1 cellular context compared by ENCODE assay signal in the genomic region with DNA sequence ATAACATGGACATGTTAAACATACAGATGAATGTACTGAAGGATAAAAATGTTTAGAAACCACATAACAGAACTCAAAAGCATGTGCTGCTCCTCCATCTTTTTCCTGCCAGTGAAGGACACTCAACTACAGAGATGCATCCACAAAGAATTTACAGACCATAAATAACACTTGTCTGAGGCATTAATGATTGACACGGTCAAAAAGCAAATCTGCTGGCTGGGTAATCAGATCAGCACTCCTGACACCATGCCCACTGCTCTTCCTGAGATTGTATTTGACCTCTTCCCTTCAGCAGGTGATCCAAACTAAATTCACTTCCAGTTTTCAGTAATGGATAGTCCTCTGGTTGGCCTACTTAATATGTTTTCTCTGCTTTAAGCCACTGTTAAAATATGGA.
TF ChIP-seq lines count a peak whose summit lies in the region.

No MANE protein-coding gene starts in this region.

TF ChIP-seq in K562, 482 proteins besides CTCF, POLR2A, EP300 and RAD21:
- TF ChIP-seq ZNF764 (CRISPR knock-in tag; IDR thresholded peaks at IDR 0.05; ENCODE audit: low read depth) (no peak), NR2C1 (IDR thresholded peaks at IDR 0.05) (no peak), NR2C1 (tag; IDR thresholded peaks at IDR 0.05) (0 out of 2 replicates have a peak, but pooled peaks have one; percentile 6), WHSC1 (IDR thresholded peaks at IDR 0.05; ENCODE audit: low read length) (peak; percentile 72), SIN3A (IDR thresholded peaks at IDR 0.05; ENCODE audit: borderline replicate concordance in 2 of 2, control insufficient read depth in 1 of 2, low read depth in 2 of 2, low read length in 2 of 2) (no peak), KDM1A (IDR thresholded peaks at IDR 0.05) (0 out of 4 replicates have a peak, but pooled peaks of 1 of the 2 experiments have one; percentile 7), ZKSCAN3 (CRISPR knock-in tag; IDR thresholded peaks at IDR 0.05) (no peak), MEIS2 (IDR thresholded peaks at IDR 0.05; ENCODE audit: partially characterized antibody) (peak; percentile 57), FOXA1 (IDR thresholded peaks at IDR 0.05; ENCODE audit: borderline replicate concordance) (no peak), GTF2E2 (tag; IDR thresholded peaks at IDR 0.05) (0 out of 2 replicates have a peak, but pooled peaks have one; percentile 46), ZNF699 (CRISPR knock-in tag; IDR thresholded peaks at IDR 0.05; ENCODE audit: insufficient replicate concordance) (no peak)
- TF ChIP-seq, protein P1, sequence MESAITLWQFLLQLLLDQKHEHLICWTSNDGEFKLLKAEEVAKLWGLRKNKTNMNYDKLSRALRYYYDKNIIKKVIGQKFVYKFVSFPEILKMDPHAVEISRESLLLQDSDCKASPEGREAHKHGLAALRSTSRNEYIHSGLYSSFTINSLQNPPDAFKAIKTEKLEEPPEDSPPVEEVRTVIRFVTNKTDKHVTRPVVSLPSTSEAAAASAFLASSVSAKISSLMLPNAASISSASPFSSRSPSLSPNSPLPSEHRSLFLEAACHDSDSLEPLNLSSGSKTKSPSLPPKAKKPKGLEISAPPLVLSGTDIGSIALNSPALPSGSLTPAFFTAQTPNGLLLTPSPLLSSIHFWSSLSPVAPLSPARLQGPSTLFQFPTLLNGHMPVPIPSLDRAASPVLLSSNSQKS (CRISPR knock-in tag; IDR thresholded peaks at IDR 0.05): no peak
- TF ChIP-seq, protein P2, sequence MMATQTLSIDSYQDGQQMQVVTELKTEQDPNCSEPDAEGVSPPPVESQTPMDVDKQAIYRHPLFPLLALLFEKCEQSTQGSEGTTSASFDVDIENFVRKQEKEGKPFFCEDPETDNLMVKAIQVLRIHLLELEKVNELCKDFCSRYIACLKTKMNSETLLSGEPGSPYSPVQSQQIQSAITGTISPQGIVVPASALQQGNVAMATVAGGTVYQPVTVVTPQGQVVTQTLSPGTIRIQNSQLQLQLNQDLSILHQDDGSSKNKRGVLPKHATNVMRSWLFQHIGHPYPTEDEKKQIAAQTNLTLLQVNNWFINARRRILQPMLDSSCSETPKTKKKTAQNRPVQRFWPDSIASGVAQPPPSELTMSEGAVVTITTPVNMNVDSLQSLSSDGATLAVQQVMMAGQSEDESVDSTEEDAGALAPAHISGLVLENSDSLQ (IDR thresholded peaks at IDR 0.05): peak; percentile 69
- TF ChIP-seq, protein P3, sequence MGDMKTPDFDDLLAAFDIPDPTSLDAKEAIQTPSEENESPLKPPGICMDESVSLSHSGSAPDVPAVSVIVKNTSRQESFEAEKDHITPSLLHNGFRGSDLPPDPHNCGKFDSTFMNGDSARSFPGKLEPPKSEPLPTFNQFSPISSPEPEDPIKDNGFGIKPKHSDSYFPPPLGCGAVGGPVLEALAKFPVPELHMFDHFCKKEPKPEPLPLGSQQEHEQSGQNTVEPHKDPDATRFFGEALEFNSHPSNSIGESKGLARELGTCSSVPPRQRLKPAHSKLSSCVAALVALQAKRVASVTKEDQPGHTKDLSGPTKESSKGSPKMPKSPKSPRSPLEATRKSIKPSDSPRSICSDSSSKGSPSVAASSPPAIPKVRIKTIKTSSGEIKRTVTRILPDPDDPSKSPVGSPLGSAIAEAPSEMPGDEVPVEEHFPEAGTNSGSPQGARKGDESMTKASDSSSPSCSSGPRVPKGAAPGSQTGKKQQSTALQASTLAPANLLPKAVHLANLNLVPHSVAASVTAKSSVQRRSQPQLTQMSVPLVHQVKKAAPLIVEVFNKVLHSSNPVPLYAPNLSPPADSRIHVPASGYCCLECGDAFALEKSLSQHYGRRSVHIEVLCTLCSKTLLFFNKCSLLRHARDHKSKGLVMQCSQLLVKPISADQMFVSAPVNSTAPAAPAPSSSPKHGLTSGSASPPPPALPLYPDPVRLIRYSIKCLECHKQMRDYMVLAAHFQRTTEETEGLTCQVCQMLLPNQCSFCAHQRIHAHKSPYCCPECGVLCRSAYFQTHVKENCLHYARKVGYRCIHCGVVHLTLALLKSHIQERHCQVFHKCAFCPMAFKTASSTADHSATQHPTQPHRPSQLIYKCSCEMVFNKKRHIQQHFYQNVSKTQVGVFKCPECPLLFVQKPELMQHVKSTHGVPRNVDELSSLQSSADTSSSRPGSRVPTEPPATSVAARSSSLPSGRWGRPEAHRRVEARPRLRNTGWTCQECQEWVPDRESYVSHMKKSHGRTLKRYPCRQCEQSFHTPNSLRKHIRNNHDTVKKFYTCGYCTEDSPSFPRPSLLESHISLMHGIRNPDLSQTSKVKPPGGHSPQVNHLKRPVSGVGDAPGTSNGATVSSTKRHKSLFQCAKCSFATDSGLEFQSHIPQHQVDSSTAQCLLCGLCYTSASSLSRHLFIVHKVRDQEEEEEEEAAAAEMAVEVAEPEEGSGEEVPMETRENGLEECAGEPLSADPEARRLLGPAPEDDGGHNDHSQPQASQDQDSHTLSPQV (IDR thresholded peaks at IDR 0.05): peak; percentile 18; the same call in 1 of the 2 replicates
- TF ChIP-seq, protein P4, sequence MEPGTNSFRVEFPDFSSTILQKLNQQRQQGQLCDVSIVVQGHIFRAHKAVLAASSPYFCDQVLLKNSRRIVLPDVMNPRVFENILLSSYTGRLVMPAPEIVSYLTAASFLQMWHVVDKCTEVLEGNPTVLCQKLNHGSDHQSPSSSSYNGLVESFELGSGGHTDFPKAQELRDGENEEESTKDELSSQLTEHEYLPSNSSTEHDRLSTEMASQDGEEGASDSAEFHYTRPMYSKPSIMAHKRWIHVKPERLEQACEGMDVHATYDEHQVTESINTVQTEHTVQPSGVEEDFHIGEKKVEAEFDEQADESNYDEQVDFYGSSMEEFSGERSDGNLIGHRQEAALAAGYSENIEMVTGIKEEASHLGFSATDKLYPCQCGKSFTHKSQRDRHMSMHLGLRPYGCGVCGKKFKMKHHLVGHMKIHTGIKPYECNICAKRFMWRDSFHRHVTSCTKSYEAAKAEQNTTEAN (CRISPR knock-in tag; IDR thresholded peaks at IDR 0.05): no peak
- TF ChIP-seq, protein P5, sequence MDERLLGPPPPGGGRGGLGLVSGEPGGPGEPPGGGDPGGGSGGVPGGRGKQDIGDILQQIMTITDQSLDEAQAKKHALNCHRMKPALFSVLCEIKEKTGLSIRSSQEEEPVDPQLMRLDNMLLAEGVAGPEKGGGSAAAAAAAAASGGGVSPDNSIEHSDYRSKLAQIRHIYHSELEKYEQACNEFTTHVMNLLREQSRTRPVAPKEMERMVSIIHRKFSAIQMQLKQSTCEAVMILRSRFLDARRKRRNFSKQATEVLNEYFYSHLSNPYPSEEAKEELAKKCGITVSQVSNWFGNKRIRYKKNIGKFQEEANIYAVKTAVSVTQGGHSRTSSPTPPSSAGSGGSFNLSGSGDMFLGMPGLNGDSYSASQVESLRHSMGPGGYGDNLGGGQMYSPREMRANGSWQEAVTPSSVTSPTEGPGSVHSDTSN (CRISPR knock-in tag; IDR thresholded peaks at IDR 0.05; ENCODE audit: low read depth): no peak
- TF ChIP-seq, protein P5 (tag; conservative IDR thresholded peaks at IDR 0.05; ENCODE audit: low read depth): peak; percentile 61
